In genomic region chr1:89126602-89127001, GRCh38 we compare ENCODE assay signal across 10 cellular contexts. TPM values are rescaled to one million over a fixed set of nuclear protein-coding genes. Genes with fewer than 3 reads are reported as not detected.
DNase-seq lines count a peak whose midpoint lies in the region; ATAC-seq and TF ChIP-seq lines count a peak whose summit lies in the region.
"Had no signal": no experiment of that assay in that cellular context is flagged by ENCODE, and none has a peak within 500 bp of the region (broad histone marks: within the 10 kb centered on the region; RNA-seq: fewer than 3 reads in every experiment).

No MANE protein-coding gene starts in this region.

- H3K4me3 Mint-ChIP-seq in activated CD8-positive, alpha-beta T cell treated with anti-CD3 and anti-CD28 coated beads for 36 hours: peak overlapping the region; percentile 87

- H3K9me3 Mint-ChIP-seq in activated CD8-positive, alpha-beta T cell treated with anti-CD3 and anti-CD28 coated beads for 36 hours: peaks cover 3% of the 10 kb centered on the region

- H3K27ac ChIP-seq in gastroesophageal sphincter: peak overlapping the region; percentile 83 to 98 (median 88)

- no peak overlapping the region for H3K4me3 ChIP-seq in gastroesophageal sphincter

- WGBS in gastroesophageal sphincter (ENCODE audit: low coverage in 1 of 2), 2 donors: 41 to 48% methylated on average over 5 of the region's 5 CpGs

- H3K27me3 ChIP-seq in gastroesophageal sphincter: no peaks in the 10 kb centered on the region

- no peak for TF ChIP-seq CTCF in activated CD8-positive, alpha-beta T cell treated with anti-CD3 and anti-CD28 coated beads for 36 hours (IDR thresholded peaks at IDR 0.05)
- TF ChIP-seq CTCF in gastroesophageal sphincter (IDR thresholded peaks at IDR 0.05): no peak

- peak overlapping the region; percentile 99 for H3K27ac Mint-ChIP-seq in activated CD8-positive, alpha-beta T cell treated with anti-CD3 and anti-CD28 coated beads for 36 hours

- peaks cover 47% of the 10 kb centered on the region for H3K4me1 Mint-ChIP-seq in activated CD8-positive, alpha-beta T cell treated with anti-CD3 and anti-CD28 coated beads for 36 hours (ENCODE audit: low read depth)

- CTCF ChIA-PET in activated CD8-positive, alpha-beta T cell treated with anti-CD3 and anti-CD28 coated beads for 36 hours (lab: Charles Lee): interaction anchor here (0.7 to 2.1 kb wide), 10 partner anchors 9 to 232 kb away, joined by 3 to 9 read pairs (median 4); partner anchors contain the start of gene GBP4

- DNase-seq in activated CD8-positive, alpha-beta T cell treated with anti-CD3 and anti-CD28 coated beads for 36 hours: peak; percentile 44
- peak; percentile 23 for DNase-seq in stimulated activated naive CD4-positive, alpha-beta T cell treated with Interleukin-2 at 50 U/mL for 16 hours (lab: John Stamatoyannopoulos, UW)
- DNase-seq in NCI-H345 (lab: John Stamatoyannopoulos, UW) (no peak), GDM1 (lab: John Stamatoyannopoulos, UW) (no peak), cerebellar nuclear complex (lab: John Stamatoyannopoulos, UW) (no peak), NCI-H2227 treated with DMSO at 0.1 percent for 48 hours (lab: John Stamatoyannopoulos, UW) (no peak)

- ATAC-seq in HG03469 (IDR thresholded peaks at IDR 0.05; ENCODE audit: unreplicated experiment) (peak; percentile 6), gastroesophageal sphincter (no peak)
- ATAC-seq in activated CD8-positive, alpha-beta T cell treated with anti-CD3 and anti-CD28 coated beads for 36 hours: peak; percentile 64

- TF ChIP-seq EP300 in gastroesophageal sphincter (IDR thresholded peaks at IDR 0.05): no peak

- H3K9me3 ChIP-seq in gastroesophageal sphincter: no peaks in the 10 kb centered on the region

- H3K36me3 Mint-ChIP-seq in activated CD8-positive, alpha-beta T cell treated with anti-CD3 and anti-CD28 coated beads for 36 hours (ENCODE audit: low read depth): peaks cover 45% of the 10 kb centered on the region

- peaks cover 0 to 4% of the 10 kb centered on the region in 2 donors for H3K36me3 ChIP-seq in gastroesophageal sphincter

- POLR2A ChIA-PET in activated CD8-positive, alpha-beta T cell treated with anti-CD3 and anti-CD28 coated beads for 36 hours (lab: Charles Lee): interaction anchor here (0.6 to 4.3 kb wide), 37 partner anchors 10 to 482 kb away, joined by 3 to 40 read pairs (median 5); partner anchors contain the start of gene GBP4

- peaks cover 11 to 69% (median 13%) of the 10 kb centered on the region in 3 donors for H3K4me1 ChIP-seq in gastroesophageal sphincter

- intact Hi-C loops in activated CD8-positive, alpha-beta T cell treated with anti-CD3 and anti-CD28 coated beads for 36 hours (cut with micrococcal nuclease): loop anchor here (1.0 to 2.0 kb wide), 2 partner anchors 73 to 148 kb away; no protein-coding TSS in a partner anchor

- no peak for TF ChIP-seq POLR2A in gastroesophageal sphincter (IDR thresholded peaks at IDR 0.05)

- H3K27me3 Mint-ChIP-seq in activated CD8-positive, alpha-beta T cell treated with anti-CD3 and anti-CD28 coated beads for 36 hours: no peaks in the 10 kb centered on the region

RNA-seq across cellular contexts. Expression of gene GBP2, which starts 0.7 kb away (rescaled TPM):
- 100 to 1,000 TPM; 181 to 189 TPM for total RNA-seq in activated CD8-positive, alpha-beta T cell treated with anti-CD3 and anti-CD28 coated beads for 36 hours
- total RNA-seq in gastroesophageal sphincter: 100 to 1,000 TPM; 147 to 172 (median 167) TPM

RNA-seq across cellular contexts. Expression of gene GBP7, which starts 49.2 kb away (rescaled TPM):
- under 1 TPM; 0.11 to 0.20 TPM for total RNA-seq in activated CD8-positive, alpha-beta T cell treated with anti-CD3 and anti-CD28 coated beads for 36 hours
- total RNA-seq in gastroesophageal sphincter: not detected
- total RNA-seq: fibroblast of lung, pulmonary artery endothelial cell had no signal

Comparison
In these comparisons a context has a peak if more than half of its experiments do, and no peak if none do; other contexts are left out.
1. DNase-seq: peak in activated CD8-positive, alpha-beta T cell treated with anti-CD3 and anti-CD28 coated beads for 36 hours (single experiment) and stimulated activated naive CD4-positive, alpha-beta T cell treated with Interleukin-2 at 50 U/mL for 16 hours (single experiment); none in NCI-H345 (single experiment), GDM1 (single experiment), cerebellar nuclear complex (0 of 2) and NCI-H2227 treated with DMSO at 0.1 percent for 48 hours (single experiment).